In the genomic region with DNA sequence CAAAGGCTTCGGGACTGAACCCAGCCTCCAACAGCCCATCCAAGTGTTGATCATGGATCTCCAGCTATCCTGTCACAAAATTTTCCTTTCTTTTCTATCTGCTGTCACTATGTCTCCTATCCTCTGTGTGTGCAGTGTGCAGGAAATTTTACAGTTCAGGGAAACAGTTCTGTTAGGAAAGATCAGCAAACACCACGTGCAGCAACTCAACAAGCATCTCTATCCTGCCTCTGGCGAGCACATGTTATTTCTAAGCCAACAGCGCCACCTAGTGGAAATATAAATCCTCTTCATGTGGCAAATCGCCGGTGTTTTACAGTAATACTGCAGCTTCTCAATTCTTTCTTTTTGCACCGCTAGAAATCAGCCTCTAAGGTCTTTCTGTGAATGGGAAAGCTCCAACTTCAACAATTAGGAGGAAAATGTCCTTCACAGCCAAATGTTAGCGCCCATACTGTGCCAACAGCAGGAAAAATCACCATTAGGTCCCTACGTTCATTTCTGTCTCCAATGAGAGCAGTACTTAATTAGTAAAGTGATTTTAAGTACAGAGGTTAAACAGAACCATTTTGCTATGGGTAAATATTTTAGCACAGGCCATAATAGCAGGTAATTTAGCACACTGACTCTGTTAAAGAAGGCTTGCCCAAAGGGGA, we compare ENCODE assay signal across 10 cellular contexts. TPM values are rescaled to one million over a fixed set of nuclear protein-coding genes. Genes with fewer than 3 reads are reported as not detected.
A peak's percentile ranks its signal among the peaks of the same experiment; 100 is the strongest.
DNase-seq lines count a peak whose midpoint lies in the region; ATAC-seq and TF ChIP-seq lines count a peak whose summit lies in the region.
"Had no signal": no experiment of that assay in that cellular context is flagged by ENCODE, and none has a peak within 500 bp of the region (broad histone marks: within the 10 kb centered on the region; RNA-seq: fewer than 3 reads in every experiment).

No MANE protein-coding gene starts in this region.

- no peaks in the 10 kb centered on the region for H3K4me1 ChIP-seq in thyroid gland

- peak overlapping the region in 1 of 10 donors; percentile 34 for H3K27ac Mint-ChIP-seq in naive thymus-derived CD8-positive, alpha-beta T cell
- H3K27ac Mint-ChIP-seq: stimulated activated naive CD8-positive, alpha-beta T cell treated with anti-CD3 and anti-CD28 coated beads, Interleukin-15, Interleukin-2, amounts not matched to agents 100 ng/mL and 50 ng/mL, for 24 hours had no signal

- intact Hi-C loops in thyroid gland (cut with DNase I) = loop anchor here (5.0 to 10.0 kb wide), 2 partner anchors 75 to 208 kb away; no protein-coding TSS in a partner anchor

- DNase-seq in CMK (ENCODE audit: low read depth) (peak; percentile 49), HS-27A (ENCODE audit: low read depth) (peak; percentile 78), NCI-H69 (lab: John Stamatoyannopoulos, UW) (peak; percentile 84), thyroid gland (peak; percentile 34 to 37)
- peak; percentile 35 to 40 for DNase-seq in activated CD4-positive, alpha-beta T cell treated with anti-CD3 and anti-CD28 coated beads, Interleukin-2, amount 50 U/mL, for 4 hours
- DNase-seq in naive thymus-derived CD8-positive, alpha-beta T cell = peak in 9 of 10 donors; percentile 47 to 81 (median 69)

- POLR2A ChIA-PET in naive thymus-derived CD8-positive, alpha-beta T cell (lab: Charles Lee) = no interaction called here

- TF ChIP-seq POLR2A in thyroid gland (IDR thresholded peaks at IDR 0.05) = no peak

- WGBS in thyroid gland, 2 donors = 24 to 29% methylated on average over 9 of the region's 9 CpGs

- H3K27me3 Mint-ChIP-seq in naive thymus-derived CD8-positive, alpha-beta T cell = peaks cover 22 to 74% (median 29%) of the 10 kb centered on the region in 5 donors

- H3K36me3 Mint-ChIP-seq in naive thymus-derived CD8-positive, alpha-beta T cell = peaks cover 5 to 23% (median 8%) of the 10 kb centered on the region in 3 donors
- H3K36me3 Mint-ChIP-seq: IgD-negative memory B cell had no signal

- TF ChIP-seq CTCF in thyroid gland (IDR thresholded peaks at IDR 0.05) = peak; percentile 61 to 88 (median 74)

- no peaks in the 10 kb centered on the region for H3K36me3 ChIP-seq in thyroid gland

- peaks cover 0 to 29% (median 22%) of the 10 kb centered on the region in 9 donors for H3K9me3 Mint-ChIP-seq in naive thymus-derived CD8-positive, alpha-beta T cell

- H3K9me3 ChIP-seq in thyroid gland = no peaks in the 10 kb centered on the region

- no peak overlapping the region for H3K4me3 Mint-ChIP-seq in naive thymus-derived CD8-positive, alpha-beta T cell
- H3K4me3 Mint-ChIP-seq: IgD-negative memory B cell; stimulated activated naive CD8-positive, alpha-beta T cell treated with anti-CD3 and anti-CD28 coated beads, Interleukin-15, Interleukin-2, amounts not matched to agents 100 ng/mL and 50 ng/mL, for 24 hours had no signal

- H3K27ac ChIP-seq in thyroid gland = no peak overlapping the region

- no peak overlapping the region for H3K4me3 ChIP-seq in thyroid gland (replicated peaks in 1 of 3)

- ATAC-seq in esophagus mucosa (peak; percentile 67), GM18511 (IDR thresholded peaks at IDR 0.05; ENCODE audit: unreplicated experiment) (no peak)
- peak; percentile 65 to 76 for ATAC-seq in naive thymus-derived CD8-positive, alpha-beta T cell

- H3K27me3 ChIP-seq in thyroid gland = no peaks in the 10 kb centered on the region

- H3K4me1 Mint-ChIP-seq in naive thymus-derived CD8-positive, alpha-beta T cell = peaks cover 0 to 6% (median under 1%) of the 10 kb centered on the region in 4 donors

RNA-seq across cellular contexts. Expression of a gene that starts 21.3 kb away (rescaled TPM):
- total RNA-seq in esophagus mucosa (3.9 TPM), thyroid gland (10 to 100 TPM; 28.1 to 39.8 (median 36.0) TPM)
- total RNA-seq in naive thymus-derived CD8-positive, alpha-beta T cell = 10 to 100 TPM; 28.7 to 29.5 TPM
- polyA plus RNA-seq in naive thymus-derived CD8-positive, alpha-beta T cell = 10 to 100 TPM; 23.1 to 36.4 (median 35.7) TPM

RNA-seq across cellular contexts. Expression of a gene that starts 35.3 kb away (rescaled TPM):
- total RNA-seq in esophagus mucosa = 7.2 TPM
- 10 to 100 TPM; 59.6 to 62.6 TPM for total RNA-seq in naive thymus-derived CD8-positive, alpha-beta T cell
- polyA plus RNA-seq in naive thymus-derived CD8-positive, alpha-beta T cell = 10 to 100 TPM; 17.5 to 23.1 (median 21.7) TPM
- total RNA-seq in thyroid gland = 10 to 100 TPM; 33.5 to 60.8 (median 47.9) TPM

RNA-seq across cellular contexts. Expression of a gene that starts 35.8 kb away (rescaled TPM):
- total RNA-seq in esophagus mucosa (0.32 TPM), thyroid gland (1 to 10 TPM; 1.0 to 2.0 (median 1.5) TPM)
- under 1 TPM; 0.75 to 0.82 TPM for total RNA-seq in naive thymus-derived CD8-positive, alpha-beta T cell
- not detected for polyA plus RNA-seq in naive thymus-derived CD8-positive, alpha-beta T cell
- polyA plus RNA-seq: IgD-negative memory B cell had no signal
